ENCODE assay signal across 8 cellular contexts in genomic region chr19:18274303-18274775, GRCh38. TPM values are rescaled to one million over a fixed set of nuclear protein-coding genes. Genes with fewer than 3 reads are reported as not detected.
DNase-seq lines count a peak whose midpoint lies in the region; ATAC-seq and TF ChIP-seq lines count a peak whose summit lies in the region.

TSS of gene IQCN (minus strand) at chr19:18274452. CDS start at chr19:18269478, 4,974 bp downstream.

- 50 to 69% (median 62%) methylated on average over 5 to 8 of the region's 8 CpGs for WGBS in adrenal gland, 4 donors

- no peaks in the 10 kb centered on the region for H3K27me3 ChIP-seq in adrenal gland

- intact Hi-C loops in adrenal gland (cut with DNase I): loop anchor here in 1 of 2 donors (10.0 kb wide), 1 partner anchor 130 kb away; no protein-coding TSS in a partner anchor

- ATAC-seq in GM19328 (IDR thresholded peaks at IDR 0.05; ENCODE audit: unreplicated experiment) (no peak), GM19463 (IDR thresholded peaks at IDR 0.05; ENCODE audit: unreplicated experiment) (no peak)

- no peak for TF ChIP-seq POLR2A in adrenal gland (IDR thresholded peaks at IDR 0.05)

- H3K27ac ChIP-seq in adrenal gland: peak within 1 kb of the TSS; percentile 8 to 83 (median 78)
- peak within 1 kb of the TSS; percentile 58 for H3K27ac ChIP-seq in substantia nigra (ENCODE audit: low read depth, low read length, poor library complexity, severe bottlenecking)

- no peak for TF ChIP-seq CTCF in adrenal gland (IDR thresholded peaks at IDR 0.05)

- H3K36me3 ChIP-seq in adrenal gland (replicated peaks in 1 of 2): peaks cover 0 to 12% of the 10 kb centered on the region in 2 donors

- H3K4me3 ChIP-seq in adrenal gland: no peak within 1 kb of the TSS

- DNase-seq in DMS53 (lab: John Stamatoyannopoulos, UW) (peak; percentile 57), DMS53 treated with DMSO at 0.1 percent for 48 hours (lab: John Stamatoyannopoulos, UW; ENCODE audit: unreplicated experiment) (no peak), adrenal gland (peak in 6 of 7 donors; percentile 70 to 79 (median 74)), kidney tubule cell (ENCODE audit: low spot score) (peak; percentile 43), substantia nigra (lab: John Stamatoyannopoulos, UW) (peak in 5 of 49 donors; percentile 10 to 59 (median 24)), cortex of kidney (lab: John Stamatoyannopoulos, UW) (no peak)

- no peaks in the 10 kb centered on the region for H3K9me3 ChIP-seq in adrenal gland (replicated peaks in 1 of 3)

- peaks cover 34 to 47% of the 10 kb centered on the region in 2 donors for H3K4me1 ChIP-seq in adrenal gland (replicated peaks in 1 of 2)

RNA-seq across cellular contexts. Expression of gene IQCN, which starts in this region (rescaled TPM):
- total RNA-seq in adrenal gland: 1 to 10 TPM in 7 of 8 donors, under 1 TPM in 1; 0.30 to 5.4 (median 2.4) TPM
- polyA plus RNA-seq in adrenal gland: 10 to 100 TPM in 1 of 3 donors, 1 to 10 TPM in 1, under 1 TPM in 1; 0.59 to 45.2 (median 6.0) TPM

Comparison
In these comparisons a context has a peak if more than half of its experiments do, and no peak if none do; other contexts are left out.
1. DNase-seq: peak in DMS53 (single experiment), adrenal gland (6 of 7) and kidney tubule cell (single experiment); none in DMS53 treated with DMSO at 0.1 percent for 48 hours (single experiment) and cortex of kidney (single experiment).